4 cellular contexts compared by ENCODE assay signal in genomic region chr3:32743470-32743869, GRCh38. TPM values are rescaled to one million over a fixed set of nuclear protein-coding genes. Genes with fewer than 3 reads are reported as not detected.
DNase-seq lines count a peak whose midpoint lies in the region; ATAC-seq, FAIRE-seq and TF ChIP-seq lines count a peak whose summit lies in the region.
"Not testable (repeated sequence)": the region's sequence is repeated elsewhere in the genome, so short reads cannot be mapped to it uniquely, and the experiment has no call there.

No MANE protein-coding gene starts in this region.

- in situ Hi-C loops in HepG2 (cut with HindIII; ENCODE audit: extremely low pct_ligation_motif_present, low pct_unique_long_range_greater_than_20kb), result loop anchor here (25.0 kb wide), 1 partner anchor 344 kb away; the partner anchor contains the start of genes GLB1 and TMPPE

- not testable (repeated sequence) for ATAC-seq in HepG2

- POLR2A ChIA-PET in HepG2 (lab: Yijun Ruan, JAX), result interaction anchor here (1.1 kb wide), 1 partner anchor 37 kb away, joined by 3 read pairs; no protein-coding TSS in a partner anchor

- H3K9me3 Mint-ChIP-seq in nephron progenitor cell, result not testable (repeated sequence)

- not testable (repeated sequence) for H3K4me1 ChIP-seq in hepatocyte (ENCODE audit: insufficient read depth)
- H3K4me1 ChIP-seq in HepG2 (ENCODE audit: insufficient read depth, low read length), result peaks cover 13% of the 10 kb centered on the region

- not testable (repeated sequence) for H3K9me3 ChIP-seq in hepatocyte (ENCODE audit: low read depth); HepG2 (ENCODE audit: low read length)

- peak overlapping the region; percentile 7 for H3K27ac Mint-ChIP-seq in nephron progenitor cell

- CTCF ChIA-PET in HepG2 (lab: Yijun Ruan, JAX; ENCODE audit: low intra/inter-chr PET ratio, low total read pairs), result not testable (repeated sequence)

- not testable (repeated sequence) for H2AFZ ChIP-seq in hepatocyte; HepG2 (ENCODE audit: low read length)

- not testable (repeated sequence) for H3K79me2 ChIP-seq in hepatocyte; HepG2 (ENCODE audit: insufficient read depth, low read length)

- peaks cover 78% of the 10 kb centered on the region for H3K36me3 Mint-ChIP-seq in nephron progenitor cell (ENCODE audit: low read depth)

- not testable (repeated sequence) for H3K9ac ChIP-seq in HepG2 (ENCODE audit: insufficient read depth, low read depth, low read length)

- H4K20me1 ChIP-seq in hepatocyte (ENCODE audit: insufficient read depth, poor library complexity, severe bottlenecking); HepG2 (ENCODE audit: insufficient read depth, low read length): not testable (repeated sequence)

- H3K36me3 ChIP-seq in hepatocyte (replicated peaks; ENCODE audit: insufficient read depth, low read depth), result not testable (repeated sequence)
- peaks cover 0 to 13% of the 10 kb centered on the region in 2 experiments; a peak in 2 of 5 replicates for H3K36me3 ChIP-seq in HepG2 (replicated peaks in 1 of 2; ENCODE audit: control insufficient read depth in 1 of 2, insufficient read depth in 2 of 2, low read length in 2 of 2)

- not testable (repeated sequence) for TF ChIP-seq CTCF in VCaP (conservative IDR thresholded peaks at IDR 0.05); hepatocyte (IDR thresholded peaks at IDR 0.05; ENCODE audit: poor library complexity); HepG2 (CRISPR knock-in tag; IDR thresholded peaks at IDR 0.05); nephron progenitor cell (IDR thresholded peaks at IDR 0.05)

- H3K4me2 ChIP-seq in hepatocyte, result peak overlapping the region; percentile 44
- H3K4me2 ChIP-seq in HepG2 (ENCODE audit: low read depth, low read length), result peak overlapping the region; percentile 3; the same call in 1 of the 2 replicates

- H3K4me1 Mint-ChIP-seq in nephron progenitor cell, result not testable (repeated sequence)

- DNase-seq in hepatocyte (ENCODE audit: low spot score); HepG2 (ENCODE audit: low spot score); nephron progenitor cell: not testable (repeated sequence)

- TF ChIP-seq EP300 in HepG2 (IDR thresholded peaks at IDR 0.05; ENCODE audit: low read depth in 2 of 2, low read length in 2 of 2); HepG2 (CRISPR knock-in tag; IDR thresholded peaks at IDR 0.05; ENCODE audit: borderline replicate concordance): not testable (repeated sequence)

- H3K4me3 ChIP-seq in hepatocyte; HepG2 (replicated peaks in 1 of 3; ENCODE audit: insufficient read depth in 1 of 3, low read depth in 2 of 3, low read length in 3 of 3): not testable (repeated sequence)

- WGBS in hepatocyte (ENCODE audit: low lambda C conversion rate, missing lambda C conversion rate), result 75% methylated on average over 6 of the region's 6 CpGs
- WGBS in HepG2 (ENCODE audit: low lambda C conversion rate), result 72% methylated on average over 6 of the region's 6 CpGs

- not testable (repeated sequence) for H3K9me2 ChIP-seq in hepatocyte (replicated peaks; ENCODE audit: insufficient read depth)

- not testable (repeated sequence) for H3K27me3 ChIP-seq in hepatocyte; HepG2 (ENCODE audit: control insufficient read depth in 1 of 2, insufficient read depth in 2 of 2, low read length in 2 of 2)

- BruUV-seq in HepG2 (replicated peaks; lab: Mats Ljungman, UMichigan), result not testable (repeated sequence)

- not testable (repeated sequence) for H3K27me3 Mint-ChIP-seq in nephron progenitor cell (ENCODE audit: low read depth, poor library complexity)

- not testable (repeated sequence) for TF ChIP-seq POLR2A in HepG2 (IDR thresholded peaks at IDR 0.05; ENCODE audit: insufficient read depth in 1 of 2, low read depth in 2 of 2, low read length in 2 of 2)

- intact Hi-C loops in HepG2 (cut with micrococcal nuclease; ENCODE audit: unreplicated experiment), result not testable (repeated sequence)

- not testable (repeated sequence) for FAIRE-seq in HepG2 (lab: Jason Lieb, UNC)

- not testable (repeated sequence) for H3K4me3 Mint-ChIP-seq in nephron progenitor cell

- TF ChIP-seq RAD21 in HepG2 (CRISPR knock-in tag; IDR thresholded peaks at IDR 0.05), result not testable (repeated sequence)

- H3K27ac ChIP-seq in VCaP, result peak overlapping the region; percentile 79
- H3K27ac ChIP-seq in hepatocyte, result peak overlapping the region; percentile 55
- H3K27ac ChIP-seq in HepG2 (ENCODE audit: extremely low read length, insufficient read depth, low read length), result not testable (repeated sequence)

TF ChIP-seq in HepG2, 621 proteins besides CTCF, POLR2A, EP300 and RAD21:
- 0 out of 2 replicates have a peak, but pooled peaks have one; percentile 1 for TF ChIP-seq ZNF460 (CRISPR knock-in tag; IDR thresholded peaks at IDR 0.05; ENCODE audit: borderline replicate concordance)

RNA-seq across cellular contexts. Expression of gene CNOT10, which starts 58.5 kb away (rescaled TPM):
- 24.5 and 31.9 TPM in 2 replicates for total RNA-seq in hepatocyte
- polyA plus RNA-seq in hepatocyte, result 14.7 and 21.3 TPM in 2 replicates
- 34.1 and 39.0 TPM in 2 replicates for total RNA-seq in HepG2 (2016; rRNA removed; fragmentation: Illumina TruSeq; extraction: Trizol)
- total RNA-seq in HepG2 (2016; cell fraction: cytosol; rRNA removed; fragmentation: Illumina TruSeq; extraction: Trizol; ENCODE audit: low read depth), result 17.2 and 20.2 TPM in 2 replicates
- total RNA-seq in HepG2 (2016; cell fraction: insoluble cytoplasmic fraction; rRNA removed; fragmentation: Illumina TruSeq; extraction: Trizol), result 32.3 and 40.4 TPM in 2 replicates
- 18.5 and 23.6 TPM in 2 replicates for total RNA-seq in HepG2 (2016; cell fraction: membrane; rRNA removed; fragmentation: Illumina TruSeq; extraction: Trizol)
- total RNA-seq in HepG2 (2016; cell fraction: nucleus; rRNA removed; fragmentation: Illumina TruSeq; extraction: Trizol), result 27.0 and 28.6 TPM in 2 replicates
- 17.0 and 21.2 TPM in 2 replicates for polyA plus RNA-seq in HepG2 (2011; rRNA removed)
- 15.7 and 20.4 TPM in 2 replicates for polyA plus RNA-seq in HepG2 (2011; cell fraction: cytosol; rRNA removed)
- 11.5 and 15.0 TPM in 2 replicates for polyA plus RNA-seq in HepG2 (2011; cell fraction: nucleus; rRNA removed)
- 13.2 and 17.6 TPM in 2 replicates for polyA plus RNA-seq in HepG2 (2012)
- 4.2 and 6.0 TPM in 2 replicates for polyA plus RNA-seq in HepG2 (2016; cell fraction: cytosol; fragmentation: Illumina TruSeq; extraction: Trizol; ENCODE audit: low read depth)
- polyA plus RNA-seq in HepG2 (2016; cell fraction: insoluble cytoplasmic fraction; fragmentation: Illumina TruSeq; extraction: Trizol; ENCODE audit: low read depth), result 30.3 and 32.6 TPM in 2 replicates
- 10.5 and 11.0 TPM in 2 replicates for polyA plus RNA-seq in HepG2 (2016; cell fraction: membrane; fragmentation: Illumina TruSeq; extraction: Trizol; ENCODE audit: low read depth)
- polyA plus RNA-seq in HepG2 (2016; cell fraction: nucleus; fragmentation: Illumina TruSeq; extraction: Trizol; ENCODE audit: insufficient read depth, low read depth), result 41.9 and 43.7 TPM in 2 replicates
- polyA minus RNA-seq in HepG2 (2011; rRNA and poly(A)+ RNA removed; ENCODE audit: low replicate concordance), result 10.7 and 37.4 TPM in 2 replicates
- polyA minus RNA-seq in HepG2 (2011; cell fraction: cytosol; rRNA and poly(A)+ RNA removed), result 13.5 and 13.7 TPM in 2 replicates
- polyA minus RNA-seq in HepG2 (2011; cell fraction: nucleus; rRNA and poly(A)+ RNA removed), result 39.1 and 46.7 TPM in 2 replicates
